In genomic region chr3:187077085-187077484, GRCh38 we compare ENCODE assay signal across 15 cellular contexts.
"Had no signal": no experiment of that assay in that cellular context is flagged by ENCODE, and none has a peak within 500 bp of the region (broad histone marks: within the 10 kb centered on the region; RNA-seq: fewer than 3 reads in every experiment).

No MANE protein-coding gene starts in this region.

- H3K27me3 Mint-ChIP-seq: activated CD4-positive, alpha-beta memory T cell treated with anti-CD3 and anti-CD28 coated beads for 36 hours had no signal

- H3K27ac Mint-ChIP-seq: nephron; T-helper 2 cell treated with Interferon-gamma antibody and Interleukin-4, amounts not matched to agents 5 μg/mL and 100 μg/mL, for 36 hours had no signal

- H3K9me3 Mint-ChIP-seq: activated CD4-positive, alpha-beta memory T cell treated with anti-CD3 and anti-CD28 coated beads for 36 hours; activated T-helper 1 cell treated with anti-CD3 and anti-CD28 coated beads, Interleukin-12 subunit alpha, Interleukin-12 subunit beta, Interleukin-2, Interleukin-4 antibody, amounts not matched to agents 30 ng/mL and 10 ng/mL and 1 ng/mL, durations not matched to agents 14 hours and 24 hours and 36 hours; nephron; T-helper 2 cell treated with Interferon-gamma antibody and Interleukin-4, amounts not matched to agents 5 μg/mL and 100 μg/mL, for 36 hours had no signal

- ATAC-seq: esophagus mucosa; left cardiac atrium; lower lobe of right lung; sciatic nerve; stimulated activated naive CD8-positive, alpha-beta T cell treated with anti-CD3 and anti-CD28 coated beads, Interleukin-15, Interleukin-2, amounts not matched to agents 100 U/mL and 50 U/mL, for 24 hours; upper lobe of right lung had no signal

- H3K4me3 Mint-ChIP-seq: activated CD4-positive, alpha-beta memory T cell treated with anti-CD3 and anti-CD28 coated beads for 36 hours; activated T-helper 1 cell treated with anti-CD3 and anti-CD28 coated beads, Interleukin-12 subunit alpha, Interleukin-12 subunit beta, Interleukin-2, Interleukin-4 antibody, amounts not matched to agents 30 ng/mL and 10 ng/mL and 1 ng/mL, durations not matched to agents 14 hours and 24 hours and 36 hours; nephron; T-helper 2 cell treated with Interferon-gamma antibody and Interleukin-4, amounts not matched to agents 5 μg/mL and 100 μg/mL, for 36 hours had no signal

- H3K4me1 Mint-ChIP-seq: nephron had no signal

- DNase-seq: activated CD4-positive, alpha-beta memory T cell treated with anti-CD3 and anti-CD28 coated beads for 36 hours; activated CD4-positive, CD25-positive, alpha-beta regulatory T cell treated with anti-CD3 and anti-CD28 coated beads, Interleukin-2, amount 50 U/mL, for 72 hours; activated CD8-positive, alpha-beta memory T cell treated with anti-CD3 and anti-CD28 coated beads, Interleukin-2, amount 50 U/mL, for 4 hours; left cardiac atrium; lower lobe of right lung; spleen; stimulated activated CD4-positive, alpha-beta T cell treated with anti-CD3 and anti-CD28 coated beads, Interleukin-2, amount 100 ng/mL, for 24 hours; stimulated activated naive CD8-positive, alpha-beta T cell treated with anti-CD3 and anti-CD28 coated beads, Interleukin-15, Interleukin-2, amounts not matched to agents 100 U/mL and 50 U/mL, for 24 hours; testis; upper lobe of right lung had no signal
